In the genomic region with DNA sequence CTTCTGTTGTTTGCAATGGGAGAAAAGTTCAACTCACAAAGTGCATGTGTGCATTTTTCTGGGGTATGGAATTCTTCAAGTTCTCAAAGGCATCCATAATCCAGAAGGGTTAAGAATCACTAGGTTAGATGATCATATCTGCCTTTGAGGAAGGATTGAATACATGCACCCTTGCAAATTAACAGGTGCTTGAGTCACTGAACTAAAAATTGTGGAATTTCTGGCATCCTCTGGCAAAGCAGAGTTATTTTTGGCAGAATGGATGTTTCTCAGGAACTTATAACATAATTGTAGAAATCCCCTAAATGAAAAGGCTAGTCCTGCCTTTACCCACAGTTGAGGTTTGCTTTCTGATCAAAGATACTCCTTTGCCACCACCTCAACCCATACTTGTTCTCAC, we compare ENCODE assay signal across 17 cellular contexts.
A peak's percentile ranks its signal among the peaks of the same experiment; 100 is the strongest.
DNase-seq lines count a peak whose midpoint lies in the region; ATAC-seq and TF ChIP-seq lines count a peak whose summit lies in the region.
"Had no signal": no experiment of that assay in that cellular context is flagged by ENCODE, and none has a peak within 500 bp of the region (broad histone marks: within the 10 kb centered on the region; RNA-seq: fewer than 3 reads in every experiment).

No MANE protein-coding gene starts in this region.

- in situ Hi-C loops in astrocyte of the cerebellum (cut with HindIII; ENCODE audit: low sequenced_read_pairs): no loop called here

- no peak overlapping the region for H3K27ac ChIP-seq in RWPE1
- H3K27ac ChIP-seq: SJCRH30 had no signal

- CTCF ChIA-PET in RWPE1 (lab: Yijun Ruan, JAX): interaction anchor here (0.6 kb wide), 1 partner anchor 892 kb away, joined by 3 read pairs; no protein-coding TSS in a partner anchor

- POLR2A ChIA-PET in RWPE1 (lab: Yijun Ruan, JAX; ENCODE audit: low non-redundant PET): no interaction called here

- TF ChIP-seq CTCF in AG10803 (conservative IDR thresholded peaks at IDR 0.05; ENCODE audit: low read length) (no peak), astrocyte of the cerebellum (IDR thresholded peaks at IDR 0.05; ENCODE audit: low read depth, low read length, missing control alignments) (no peak), RWPE1 (conservative IDR thresholded peaks at IDR 0.05; ENCODE audit: low read depth) (no peak)

- peak; percentile 46 for DNase-seq in AG10803 (ENCODE audit: low read depth)
- peak; percentile 27 for DNase-seq in HS-27A (ENCODE audit: low read depth)
- DNase-seq in astrocyte of the cerebellum (ENCODE audit: low read depth): peak; percentile 27
- DNase-seq in kidney tubule cell (ENCODE audit: low spot score): peak; percentile 17
- no peak for DNase-seq in SKM-1 (lab: John Stamatoyannopoulos, UW; ENCODE audit: unreplicated experiment)
- no peak for DNase-seq in NCI-H345 treated with DMSO at 0.1 percent for 48 hours (lab: John Stamatoyannopoulos, UW; ENCODE audit: unreplicated experiment)
- no peak for DNase-seq in RWPE1 (ENCODE audit: low spot score)
- DNase-seq: CD4-positive, CD25-positive, alpha-beta regulatory T cell; GF-D8; H9; KG1; NCI-H1092 treated with DMSO at 0.1 percent for 48 hours; NCI-H1694; NCI-H82; RPMI8226 had no signal

- H3K4me3 ChIP-seq in AG10803 (ENCODE audit: low read length) (no peak overlapping the region), astrocyte of the cerebellum (ENCODE audit: low read depth, low read length) (no peak overlapping the region)
- H3K4me3 ChIP-seq: SJCRH30 had no signal

- ATAC-seq in GM21526 (IDR thresholded peaks at IDR 0.05; ENCODE audit: low FRiP score, unreplicated experiment): no peak

Comparison
In these comparisons a context has a peak if more than half of its experiments do, and no peak if none do; other contexts are left out.
1. DNase-seq: peak in AG10803 (single experiment), HS-27A (single experiment), astrocyte of the cerebellum (single experiment) and kidney tubule cell (single experiment); none in SKM-1 (single experiment), NCI-H345 treated with DMSO at 0.1 percent for 48 hours (single experiment) and RWPE1 (single experiment).